ENCODE assay signal across 18 cellular contexts in the genomic region with DNA sequence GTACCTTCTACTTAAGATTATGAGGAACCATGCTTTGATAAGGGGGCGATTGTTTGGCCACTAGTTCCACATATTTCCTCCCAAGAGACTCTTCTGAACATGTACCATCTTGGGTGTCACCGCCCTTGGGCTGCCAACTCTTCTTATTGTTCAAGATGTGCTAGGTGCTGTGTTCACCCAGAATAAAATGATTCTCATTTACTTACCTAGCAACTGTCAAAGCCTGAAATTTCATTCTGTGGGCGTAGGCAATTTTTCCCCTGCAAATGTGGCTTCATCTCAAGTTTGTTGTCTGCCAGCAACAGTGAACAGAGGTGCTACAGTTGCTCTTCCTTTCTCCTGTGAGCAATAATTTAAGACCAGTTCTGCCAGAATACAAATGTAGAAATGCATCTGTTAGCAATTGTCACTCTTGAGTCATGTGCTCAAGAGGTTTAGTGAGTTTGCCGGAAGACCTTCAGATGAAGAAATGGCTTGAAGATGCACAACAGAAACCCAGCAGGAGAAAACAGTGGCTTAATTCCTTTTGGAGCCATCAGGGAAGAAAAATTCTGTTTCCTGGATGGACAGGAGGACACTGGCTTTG. TPM values are rescaled to one million over a fixed set of nuclear protein-coding genes. Genes with fewer than 3 reads are reported as not detected.
"Had no signal": no experiment of that assay in that cellular context is flagged by ENCODE, and none has a peak within 500 bp of the region (broad histone marks: within the 10 kb centered on the region; RNA-seq: fewer than 3 reads in every experiment).

No MANE protein-coding gene starts in this region.

- H3K9me3 Mint-ChIP-seq: activated T-cell treated with anti-CD3 and anti-CD28 coated beads, Interleukin-2, amount 50 U/mL, for 4 hours had no signal

- DNase-seq: activated B cell treated with CpG ODN at 0.5 μM for 24 hours; activated CD4-positive, alpha-beta T cell treated with anti-CD3 and anti-CD28 coated beads for 48 hours; activated CD8-positive, alpha-beta T cell treated with anti-CD3 and anti-CD28 coated beads for 36 hours; activated effector memory CD4-positive, alpha-beta T cell treated with Interleukin-2 at 50 U/mL for 16 hours; activated naive CD4-positive, alpha-beta T cell treated with anti-CD3 and anti-CD28 coated beads, Interleukin-2, amount 50 U/mL, for 16 hours; activated T-cell treated with anti-CD3 and anti-CD28 coated beads, Interleukin-2, amount 50 U/mL, for 4 hours; adrenal gland; central memory CD4-positive, alpha-beta T cell; colonic mucosa; gastrocnemius medialis; islet precursor cell; pancreas; stimulated activated CD4-positive, alpha-beta T cell treated with anti-CD3 and anti-CD28 coated beads, Interleukin-4, amount 100 ng/mL, for 1 hour; stimulated activated naive CD4-positive, alpha-beta T cell; substantia nigra; T-helper 2 cell; trophoblast cell had no signal

- H3K27ac Mint-ChIP-seq: activated B cell treated with CpG ODN at 0.5 μM for 24 hours; activated CD8-positive, alpha-beta T cell treated with anti-CD3 and anti-CD28 coated beads for 36 hours had no signal

- H3K9ac ChIP-seq: neural progenitor cell had no signal

- ATAC-seq: activated CD8-positive, alpha-beta T cell treated with anti-CD3 and anti-CD28 coated beads for 36 hours; activated T-cell treated with anti-CD3 and anti-CD28 coated beads, Interleukin-2, amount 50 U/mL, for 4 hours; gastrocnemius medialis; pancreas had no signal

- H3K4me1 Mint-ChIP-seq: activated B cell treated with CpG ODN at 0.5 μM for 24 hours had no signal

- H3K36me3 ChIP-seq: adrenal gland, colonic mucosa, gastrocnemius medialis, neural progenitor cell, pancreas had no signal

- H3K9me3 ChIP-seq: adrenal gland, colonic mucosa, gastrocnemius medialis, pancreas had no signal

- H3K4me3 Mint-ChIP-seq: activated B cell treated with CpG ODN at 0.5 μM for 24 hours; activated CD8-positive, alpha-beta T cell treated with anti-CD3 and anti-CD28 coated beads for 36 hours; activated T-cell treated with anti-CD3 and anti-CD28 coated beads, Interleukin-2, amount 50 U/mL, for 4 hours; neural progenitor cell had no signal

- H3K4me2 ChIP-seq: neural progenitor cell had no signal

- H3K27me3 ChIP-seq: adrenal gland, colonic mucosa, gastrocnemius medialis, neural progenitor cell, pancreas had no signal

- H2AFZ ChIP-seq: neural progenitor cell had no signal

- H3K36me3 Mint-ChIP-seq: neural progenitor cell had no signal

- H3K27me3 Mint-ChIP-seq: activated B cell treated with CpG ODN at 0.5 μM for 24 hours had no signal

- H3K27ac ChIP-seq: colonic mucosa, neural progenitor cell, pancreas had no signal

- H3K4me1 ChIP-seq: adrenal gland, colonic mucosa, gastrocnemius medialis, pancreas had no signal

- H3K4me3 ChIP-seq: adrenal gland, colonic mucosa, gastrocnemius medialis, neural progenitor cell, pancreas had no signal

RNA-seq across cellular contexts. Expression of gene RARB, which starts 41.3 kb away (rescaled TPM):
- total RNA-seq: activated B cell treated with CpG ODN at 0.5 μM for 24 hours; activated CD8-positive, alpha-beta T cell treated with anti-CD3 and anti-CD28 coated beads for 36 hours had no signal
